In genomic region chr7:132433286-132433685, GRCh38 we compare ENCODE assay signal across 23 cellular contexts.
DNase-seq lines count a peak whose midpoint lies in the region; ATAC-seq and TF ChIP-seq lines count a peak whose summit lies in the region.
"Had no signal": no experiment of that assay in that cellular context is flagged by ENCODE, and none has a peak within 500 bp of the region (broad histone marks: within the 10 kb centered on the region; RNA-seq: fewer than 3 reads in every experiment).

No MANE protein-coding gene starts in this region.

- DNase-seq in GF-D8 (lab: John Stamatoyannopoulos, UW), result peak; percentile 82
- DNase-seq in T-helper 2 cell treated with Interferon-gamma antibody and Interleukin-4, amounts not matched to agents 5 μg/mL and 100 μg/mL, for 36 hours (ENCODE audit: low spot score), result peak; percentile 38
- DNase-seq in activated naive CD8-positive, alpha-beta T cell treated with anti-CD3 and anti-CD28 coated beads for 36 hours, result no peak
- no peak for DNase-seq in left lobe of liver (ENCODE audit: low spot score)
- no peak for DNase-seq in left ventricle myocardium inferior
- no peak for DNase-seq in stimulated activated CD4-positive, alpha-beta T cell treated with anti-CD3 and anti-CD28 coated beads, Interleukin-1b, Interleukin-23, amount 100 ng/mL, for 48 hours
- DNase-seq: activated CD4-positive, alpha-beta T cell treated with anti-CD3 and anti-CD28 coated beads, Interleukin-2, amount 50 U/mL, for 4 hours; activated T-cell treated with anti-CD3 and anti-CD28 coated beads, Interleukin-2, amount 50 U/mL, for 4 hours; adrenal gland; DND-41; heart left ventricle; left ventricle myocardium superior; midbrain; NCI-H1105 treated with DMSO at 0.1 percent for 48 hours; NCI-H2107; transverse colon had no signal

- H3K36me3 ChIP-seq in BLaER1, result no peaks in the 10 kb centered on the region
- no peaks in the 10 kb centered on the region for H3K36me3 ChIP-seq in left ventricle myocardium inferior
- H3K36me3 ChIP-seq: adrenal gland, breast epithelium, heart left ventricle, transverse colon had no signal

- H3K36me3 Mint-ChIP-seq in T-helper 2 cell treated with Interferon-gamma antibody and Interleukin-4, amounts not matched to agents 5 μg/mL and 100 μg/mL, for 36 hours (ENCODE audit: low read depth), result peaks cover 22% of the 10 kb centered on the region
- H3K36me3 Mint-ChIP-seq in activated naive CD8-positive, alpha-beta T cell treated with anti-CD3 and anti-CD28 coated beads for 36 hours, result peaks cover 15% of the 10 kb centered on the region

- ATAC-seq in left lobe of liver (no peak), GM21447 (IDR thresholded peaks at IDR 0.05; ENCODE audit: unreplicated experiment) (no peak)
- ATAC-seq: activated T-cell treated with anti-CD3 and anti-CD28 coated beads, Interleukin-2, amount 50 U/mL, for 4 hours; heart left ventricle; left ventricle myocardium superior had no signal

- H3K9ac ChIP-seq in BLaER1, result peak overlapping the region; percentile 23; the same call in 1 of the 2 replicates

- H3K9me3 Mint-ChIP-seq in T-helper 2 cell treated with Interferon-gamma antibody and Interleukin-4, amounts not matched to agents 5 μg/mL and 100 μg/mL, for 36 hours, result peaks cover 3% of the 10 kb centered on the region
- peaks cover 14% of the 10 kb centered on the region for H3K9me3 Mint-ChIP-seq in activated naive CD8-positive, alpha-beta T cell treated with anti-CD3 and anti-CD28 coated beads for 36 hours
- H3K9me3 Mint-ChIP-seq: activated T-cell treated with anti-CD3 and anti-CD28 coated beads, Interleukin-2, amount 50 U/mL, for 4 hours; neural crest cell; stimulated activated naive CD8-positive, alpha-beta T cell treated with anti-CD3 and anti-CD28 coated beads, Interleukin-15, Interleukin-2, amounts not matched to agents 100 ng/mL and 50 ng/mL, for 24 hours had no signal

- H3K27ac Mint-ChIP-seq in T-helper 2 cell treated with Interferon-gamma antibody and Interleukin-4, amounts not matched to agents 5 μg/mL and 100 μg/mL, for 36 hours, result peak overlapping the region; percentile 90
- peak overlapping the region; percentile 57 for H3K27ac Mint-ChIP-seq in activated naive CD8-positive, alpha-beta T cell treated with anti-CD3 and anti-CD28 coated beads for 36 hours

- H3K4me3 Mint-ChIP-seq in T-helper 2 cell treated with Interferon-gamma antibody and Interleukin-4, amounts not matched to agents 5 μg/mL and 100 μg/mL, for 36 hours, result peak overlapping the region; percentile 65
- H3K4me3 Mint-ChIP-seq in activated naive CD8-positive, alpha-beta T cell treated with anti-CD3 and anti-CD28 coated beads for 36 hours, result no peak overlapping the region
- H3K4me3 Mint-ChIP-seq: activated T-cell treated with anti-CD3 and anti-CD28 coated beads, Interleukin-2, amount 50 U/mL, for 4 hours; neural crest cell; stimulated activated naive CD8-positive, alpha-beta T cell treated with anti-CD3 and anti-CD28 coated beads, Interleukin-15, Interleukin-2, amounts not matched to agents 100 ng/mL and 50 ng/mL, for 24 hours had no signal

- TF ChIP-seq CTCF in left ventricle myocardium inferior (IDR thresholded peaks at IDR 0.05; ENCODE audit: borderline replicate concordance), result no peak

- H3K4me3 ChIP-seq in BLaER1 (no peak overlapping the region), left ventricle myocardium inferior (no peak overlapping the region)
- H3K4me3 ChIP-seq: adrenal gland, breast epithelium, coronary artery, heart left ventricle, SK-N-MC, transverse colon had no signal

- no peaks in the 10 kb centered on the region for H3K27me3 Mint-ChIP-seq in T-helper 2 cell treated with Interferon-gamma antibody and Interleukin-4, amounts not matched to agents 5 μg/mL and 100 μg/mL, for 36 hours (ENCODE audit: low read depth)
- no peaks in the 10 kb centered on the region for H3K27me3 Mint-ChIP-seq in activated naive CD8-positive, alpha-beta T cell treated with anti-CD3 and anti-CD28 coated beads for 36 hours
- H3K27me3 Mint-ChIP-seq: stimulated activated naive CD8-positive, alpha-beta T cell treated with anti-CD3 and anti-CD28 coated beads, Interleukin-15, Interleukin-2, amounts not matched to agents 100 ng/mL and 50 ng/mL, for 24 hours had no signal

- H3K4me1 ChIP-seq in BLaER1, result peaks cover 100% of the 10 kb centered on the region
- H3K4me1 ChIP-seq in left ventricle myocardium inferior, result peaks cover 67% of the 10 kb centered on the region
- H3K4me1 ChIP-seq: adrenal gland, breast epithelium had no signal

- H3K27ac ChIP-seq in BLaER1, result peak overlapping the region; percentile 85
- H3K27ac ChIP-seq in left ventricle myocardium inferior (replicated peaks), result no peak overlapping the region
- H3K27ac ChIP-seq: adrenal gland, breast epithelium, coronary artery, SK-N-MC, transverse colon had no signal

- H3K9me3 ChIP-seq in BLaER1 (no peaks in the 10 kb centered on the region), left ventricle myocardium inferior (replicated peaks) (no peaks in the 10 kb centered on the region)
- H3K9me3 ChIP-seq: adrenal gland, breast epithelium, heart left ventricle, transverse colon had no signal

- no peaks in the 10 kb centered on the region for H3K27me3 ChIP-seq in BLaER1
- no peaks in the 10 kb centered on the region for H3K27me3 ChIP-seq in left ventricle myocardium inferior (ENCODE audit: low read depth)
- H3K27me3 ChIP-seq: adrenal gland, breast epithelium, heart left ventricle, transverse colon had no signal

- peaks cover 92% of the 10 kb centered on the region for H3K4me1 Mint-ChIP-seq in T-helper 2 cell treated with Interferon-gamma antibody and Interleukin-4, amounts not matched to agents 5 μg/mL and 100 μg/mL, for 36 hours (ENCODE audit: low read depth)
- H3K4me1 Mint-ChIP-seq in activated naive CD8-positive, alpha-beta T cell treated with anti-CD3 and anti-CD28 coated beads for 36 hours, result peaks cover 84% of the 10 kb centered on the region

- H4K20me1 ChIP-seq in BLaER1, result no peaks in the 10 kb centered on the region

- peak overlapping the region; percentile 83 for H3K4me2 ChIP-seq in BLaER1

- intact Hi-C loops in left ventricle myocardium inferior (cut with micrococcal nuclease), result no loop called here

Comparison
In these comparisons a context has a peak if more than half of its experiments do, and no peak if none do; other contexts are left out.
1. DNase-seq: peak in GF-D8 (single experiment) and T-helper 2 cell treated with Interferon-gamma antibody and Interleukin-4, amounts not matched to agents 5 μg/mL and 100 μg/mL, for 36 hours (single experiment); none in activated naive CD8-positive, alpha-beta T cell treated with anti-CD3 and anti-CD28 coated beads for 36 hours (single experiment), left lobe of liver (single experiment), left ventricle myocardium inferior (single experiment) and stimulated activated CD4-positive, alpha-beta T cell treated with anti-CD3 and anti-CD28 coated beads, Interleukin-1b, Interleukin-23, amount 100 ng/mL, for 48 hours (single experiment).